Comparison of ENCODE assay signal across 21 cellular contexts in the genomic region with DNA sequence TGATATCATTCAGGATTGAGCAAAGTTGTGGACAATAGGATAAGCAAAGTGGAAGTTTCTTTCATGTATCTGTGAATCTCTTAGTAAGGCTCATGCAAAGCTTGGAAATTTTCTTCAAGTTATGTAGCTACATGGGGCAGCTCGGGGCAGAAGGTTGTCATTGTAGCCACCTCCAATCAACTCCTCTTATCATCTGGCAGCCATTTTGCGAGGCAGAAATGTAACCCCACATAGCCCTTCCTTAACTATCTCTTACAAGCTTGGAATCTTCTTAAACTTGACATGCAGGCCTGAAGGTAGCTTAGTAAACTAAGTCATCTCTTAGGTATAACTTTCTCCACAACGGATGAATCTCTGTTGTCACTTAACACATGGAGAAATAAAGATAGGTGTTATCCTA.
DNase-seq lines count a peak whose midpoint lies in the region; ATAC-seq and TF ChIP-seq lines count a peak whose summit lies in the region.
"Had no signal": no experiment of that assay in that cellular context is flagged by ENCODE, and none has a peak within 500 bp of the region (broad histone marks: within the 10 kb centered on the region; RNA-seq: fewer than 3 reads in every experiment).

No MANE protein-coding gene starts in this region.

- H3K4me1 Mint-ChIP-seq in GM23338: no peaks in the 10 kb centered on the region
- H3K4me1 Mint-ChIP-seq: CD14-positive monocyte; CD8-positive, alpha-beta memory T cell had no signal

- H3K79me1 ChIP-seq in mesendoderm (ENCODE audit: low read length) (no peaks in the 10 kb centered on the region), trophoblast cell (ENCODE audit: low read length) (peaks cover 2% of the 10 kb centered on the region)

- H3K79me2 ChIP-seq in GM23338 (replicated peaks; ENCODE audit: insufficient read depth) (no peaks in the 10 kb centered on the region), mesendoderm (ENCODE audit: control insufficient read depth, insufficient read depth, low read length) (no peaks in the 10 kb centered on the region), trophoblast cell (ENCODE audit: control insufficient read depth, insufficient read depth, low read length, poor library complexity) (no peaks in the 10 kb centered on the region)

- H2AK5ac ChIP-seq in mesendoderm (ENCODE audit: low read length) (no peak overlapping the region), trophoblast cell (ENCODE audit: low read length) (no peak overlapping the region)

- H3K36me3 Mint-ChIP-seq in GM23338 (ENCODE audit: low read depth): no peaks in the 10 kb centered on the region
- H3K36me3 Mint-ChIP-seq: CD14-positive monocyte had no signal

- no peak overlapping the region for H4K12ac ChIP-seq in trophoblast cell (ENCODE audit: low read depth, low read length)

- no peak overlapping the region for H3K14ac ChIP-seq in trophoblast cell (ENCODE audit: low read length)

- H2BK5ac ChIP-seq in mesendoderm (ENCODE audit: low read length) (no peak overlapping the region), trophoblast cell (ENCODE audit: low read depth, low read length, poor library complexity) (no peak overlapping the region)

- no peak overlapping the region for H3K23ac ChIP-seq in mesendoderm (ENCODE audit: low read length)
- H3K23ac ChIP-seq in trophoblast cell (ENCODE audit: low read length): no peak overlapping the region

- no peak for DNase-seq in GM23338 (ENCODE audit: low spot score)
- peak; percentile 66 for DNase-seq in mesendoderm
- no peak for DNase-seq in trophoblast cell
- DNase-seq in epidermal melanocyte (ENCODE audit: insufficient read length, low spot score): no peak
- DNase-seq in NOMO-1 treated with dmso at 0.1 percent for 144 hours (lab: John Stamatoyannopoulos, UW; ENCODE audit: unreplicated experiment): no peak
- DNase-seq: 8988T; ACHN; AML-193; BE2C; Calu3; CD4-positive, alpha-beta T cell; CD8-positive, alpha-beta memory T cell; DMS53; DMS79 treated with DMSO at 0.1 percent for 48 hours; GF-D8; H7; HCEC 1CT had no signal

- H3K4me3 Mint-ChIP-seq in GM23338: no peak overlapping the region
- H3K4me3 Mint-ChIP-seq: CD14-positive monocyte; CD4-positive, alpha-beta T cell; CD8-positive, alpha-beta memory T cell had no signal

- H4K91ac ChIP-seq in trophoblast cell (ENCODE audit: low read depth, low read length): peak overlapping the region; percentile 55

- H3K4me3 ChIP-seq in GM23338: no peak overlapping the region
- no peak overlapping the region for H3K4me3 ChIP-seq in mesendoderm (ENCODE audit: low read length)
- H3K4me3 ChIP-seq in trophoblast cell (ENCODE audit: low read depth, low read length): no peak overlapping the region
- H3K4me3 ChIP-seq: A549; BLaER1 treated with 17β-estradiol and CSF1 and Interleukin-3, amounts not matched to agents 10 nM and 100 nM had no signal

- H3K27me3 ChIP-seq in GM23338 (ENCODE audit: insufficient read depth) (no peaks in the 10 kb centered on the region), mesendoderm (ENCODE audit: insufficient read depth, low read length, poor library complexity) (no peaks in the 10 kb centered on the region), trophoblast cell (ENCODE audit: insufficient read depth, low read length) (no peaks in the 10 kb centered on the region)
- H3K27me3 ChIP-seq: BE2C; BLaER1 treated with 17β-estradiol and CSF1 and Interleukin-3, amounts not matched to agents 10 nM and 100 nM had no signal

- WGBS in mesendoderm (ENCODE audit: extremely low coverage, insufficient coverage, low lambda C conversion rate): no CpG with 5 or more reads among the region's 3 CpGs
- WGBS in trophoblast cell (ENCODE audit: extremely low coverage, insufficient coverage, insufficient read length): no CpG with 5 or more reads among the region's 3 CpGs

- H3K56ac ChIP-seq in mesendoderm (ENCODE audit: low read length): no peak overlapping the region

- H4K20me1 ChIP-seq in GM23338 (replicated peaks; ENCODE audit: insufficient read depth): no peaks in the 10 kb centered on the region
- H4K20me1 ChIP-seq: BLaER1 treated with 17β-estradiol and CSF1 and Interleukin-3, amounts not matched to agents 10 nM and 100 nM had no signal

- H3K4ac ChIP-seq in mesendoderm (ENCODE audit: low read depth, low read length) (no peak overlapping the region), trophoblast cell (ENCODE audit: low read depth, low read length) (no peak overlapping the region)

- no peak for TF ChIP-seq CTCF in GM23338 (conservative IDR thresholded peaks at IDR 0.05; ENCODE audit: low read depth in 2 of 2)

- H3K9me3 Mint-ChIP-seq in GM23338: peaks cover 3% of the 10 kb centered on the region; the same call in 1 of the 3 replicates

- H4K5ac ChIP-seq in mesendoderm (ENCODE audit: low read length): no peak overlapping the region

- ATAC-seq in GM23338: no peak
- ATAC-seq in HG03520 (IDR thresholded peaks at IDR 0.05; ENCODE audit: unreplicated experiment): no peak
- ATAC-seq: A549 had no signal

- no peak overlapping the region for H2BK15ac ChIP-seq in mesendoderm (replicated peaks; ENCODE audit: low read depth)

- H3K18ac ChIP-seq in mesendoderm (ENCODE audit: low read length) (no peak overlapping the region), trophoblast cell (ENCODE audit: low read length) (no peak overlapping the region)

- H3K4me2 ChIP-seq in GM23338 (no peak overlapping the region), mesendoderm (ENCODE audit: low read length) (no peak overlapping the region), trophoblast cell (ENCODE audit: low read length) (no peak overlapping the region)
- H3K4me2 ChIP-seq: A549; BLaER1 treated with 17β-estradiol and CSF1 and Interleukin-3, amounts not matched to agents 10 nM and 100 nM had no signal

- H3K27me3 Mint-ChIP-seq in GM23338 (ENCODE audit: insufficient read depth, low read depth, poor library complexity): no peaks in the 10 kb centered on the region
- H3K27me3 Mint-ChIP-seq: CD4-positive, alpha-beta T cell; CD8-positive, alpha-beta memory T cell had no signal

- no peaks in the 10 kb centered on the region for H3K4me1 ChIP-seq in GM23338 (ENCODE audit: insufficient read depth)
- no peaks in the 10 kb centered on the region for H3K4me1 ChIP-seq in mesendoderm (ENCODE audit: control insufficient read depth, low read depth, low read length)
- H3K4me1 ChIP-seq in trophoblast cell (ENCODE audit: control insufficient read depth in 1 of 2, insufficient read depth in 2 of 2, low read length in 2 of 2): peaks cover under 1 to 5% of the 10 kb centered on the region in 2 experiments
- H3K4me1 ChIP-seq: BE2C; BLaER1 treated with 17β-estradiol and CSF1 and Interleukin-3, amounts not matched to agents 10 nM and 100 nM had no signal

- H2BK120ac ChIP-seq in mesendoderm (ENCODE audit: low read depth, low read length): no peak overlapping the region
- no peak overlapping the region for H2BK120ac ChIP-seq in trophoblast cell (ENCODE audit: insufficient read depth, low read length, poor library complexity)

- H2AFZ ChIP-seq in GM23338: peak overlapping the region; percentile 44; the same call in 1 of the 2 replicates
- H2AFZ ChIP-seq in trophoblast cell (ENCODE audit: insufficient read depth, low read length, poor library complexity): no peak overlapping the region

- no peak overlapping the region for H3K27ac Mint-ChIP-seq in GM23338
- H3K27ac Mint-ChIP-seq: CD14-positive monocyte; CD4-positive, alpha-beta T cell; CD8-positive, alpha-beta memory T cell had no signal

- no peaks in the 10 kb centered on the region for H3K36me3 ChIP-seq in GM23338 (ENCODE audit: insufficient read depth)
- no peaks in the 10 kb centered on the region for H3K36me3 ChIP-seq in mesendoderm (ENCODE audit: control insufficient read depth, insufficient read depth, low read length)
- H3K36me3 ChIP-seq in trophoblast cell (ENCODE audit: control insufficient read depth in 1 of 2, insufficient read depth in 2 of 2, low read length in 2 of 2): no peaks in the 10 kb centered on the region
- H3K36me3 ChIP-seq: BE2C; BLaER1 treated with 17β-estradiol and CSF1 and Interleukin-3, amounts not matched to agents 10 nM and 100 nM had no signal

- no peak overlapping the region for H2BK12ac ChIP-seq in trophoblast cell (ENCODE audit: low read length)

- H3K9ac ChIP-seq in mesendoderm (ENCODE audit: low read length) (no peak overlapping the region), trophoblast cell (ENCODE audit: low read length) (no peak overlapping the region)
- H3K9ac ChIP-seq: BLaER1 treated with 17β-estradiol and CSF1 and Interleukin-3, amounts not matched to agents 10 nM and 100 nM had no signal

- H3K9me3 ChIP-seq in trophoblast cell (ENCODE audit: insufficient read depth, low read depth, low read length): no peaks in the 10 kb centered on the region
- H3K9me3 ChIP-seq: A549, BE2C had no signal

- H3K27ac ChIP-seq in GM23338 (ENCODE audit: low read depth) (no peak overlapping the region), mesendoderm (ENCODE audit: low read depth, low read length) (no peak overlapping the region), trophoblast cell (ENCODE audit: low read depth, low read length) (no peak overlapping the region)
- H3K27ac ChIP-seq: A549; BLaER1 treated with 17β-estradiol and CSF1 and Interleukin-3, amounts not matched to agents 10 nM and 100 nM had no signal

- no peaks in the 10 kb centered on the region; the same call in 1 of the 2 replicates for H3K9me2 ChIP-seq in GM23338 (ENCODE audit: insufficient read depth)

- H4K8ac ChIP-seq in mesendoderm (ENCODE audit: low read depth, low read length) (no peak overlapping the region), trophoblast cell (ENCODE audit: low read depth, low read length) (no peak overlapping the region)

- no peaks in the 10 kb centered on the region for H3F3A ChIP-seq in GM23338 (replicated peaks; ENCODE audit: low read depth)

TF ChIP-seq in GM23338, 12 proteins besides CTCF, POLR2A, EP300 and RAD21:
- no peak for TF ChIP-seq NANOG (IDR thresholded peaks at IDR 0.05; ENCODE audit: borderline replicate concordance)
